10 cellular contexts compared by ENCODE assay signal in the genomic region with DNA sequence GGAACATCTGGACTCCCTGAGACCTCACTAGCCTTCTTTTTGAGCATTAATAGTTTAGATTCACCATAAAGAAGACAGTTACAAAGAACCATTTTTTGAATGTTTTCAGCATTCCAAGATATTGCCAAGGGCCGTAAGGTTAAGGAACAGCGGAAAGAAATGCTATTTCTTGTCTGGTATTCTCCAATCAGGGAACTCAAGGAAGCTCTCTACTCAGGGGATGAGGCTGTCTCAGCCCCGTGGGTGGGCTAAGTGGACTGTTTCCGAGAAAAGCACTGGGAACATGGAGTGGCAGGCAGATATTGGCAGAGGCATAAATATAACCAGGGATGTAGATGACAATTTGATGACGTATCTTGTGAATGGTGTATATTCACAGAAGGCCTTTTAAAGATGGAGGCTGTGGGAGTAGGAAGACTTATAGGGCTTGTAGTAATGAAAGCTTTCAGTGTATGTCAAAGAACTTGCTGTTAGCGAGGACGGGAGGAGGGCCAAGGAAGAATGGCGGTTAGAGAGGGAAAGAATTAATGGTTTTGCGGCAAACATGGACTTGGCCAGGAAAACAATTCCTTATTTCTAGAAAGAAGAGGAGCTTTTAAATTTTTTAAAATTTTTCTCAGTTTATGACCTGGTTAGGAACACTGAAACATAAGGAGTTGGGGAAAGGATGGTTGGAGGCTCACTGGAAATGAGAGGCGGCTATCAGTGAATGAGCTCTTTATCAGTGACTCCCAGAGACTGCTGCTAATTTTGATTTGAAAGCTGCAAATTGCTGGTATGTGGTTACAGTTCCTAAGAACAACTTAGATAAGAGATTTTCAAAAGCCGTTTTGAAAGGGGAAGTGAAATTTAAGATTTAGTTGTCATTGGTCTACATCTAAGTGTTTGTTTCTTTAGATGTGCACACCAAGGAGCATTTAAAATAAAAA.
DNase-seq lines count a peak whose midpoint lies in the region; ATAC-seq, FAIRE-seq and TF ChIP-seq lines count a peak whose summit lies in the region.
"Had no signal": no experiment of that assay in that cellular context is flagged by ENCODE, and none has a peak within 500 bp of the region (broad histone marks: within the 10 kb centered on the region; RNA-seq: fewer than 3 reads in every experiment).

No MANE protein-coding gene starts in this region.

- peaks cover 0 to 9% (median under 1%) of the 10 kb centered on the region in 11 experiments; a peak in 6 of 22 replicates for H3K36me3 ChIP-seq in BLaER1 treated with 17β-estradiol and CSF1 and Interleukin-3, amounts not matched to agents 10 nM and 100 nM
- no peaks in the 10 kb centered on the region for H3K36me3 ChIP-seq in uterus

- H3K27me3 ChIP-seq in BLaER1 treated with 17β-estradiol and CSF1 and Interleukin-3, amounts not matched to agents 10 nM and 100 nM = peaks cover 0 to 64% (median 0%) of the 10 kb centered on the region in 11 experiments; a peak in 5 of 22 replicates
- H3K27me3 ChIP-seq in uterus = no peaks in the 10 kb centered on the region
- H3K27me3 ChIP-seq: neutrophil had no signal

- DNase-seq in uterus (no peak), NCI-H1092 (lab: John Stamatoyannopoulos, UW) (no peak)
- no peak for DNase-seq in NK-92 treated with Interleukin-12 subunit alpha and Interleukin-12 subunit beta, amount 100 ng/mL, for 24 hours (lab: John Stamatoyannopoulos, UW)
- no peak for DNase-seq in activated CD4-positive, alpha-beta T cell treated with anti-CD3 and anti-CD28 coated beads for 48 hours
- DNase-seq: DND-41 had no signal

- H3K9ac ChIP-seq in BLaER1 treated with 17β-estradiol and CSF1 and Interleukin-3, amounts not matched to agents 10 nM and 100 nM = peak overlapping the region in 8 of 11 experiments; percentile 4 to 45 (median 27); a peak in 11 of 22 replicates

- peaks cover 28 to 84% (median 76%) of the 10 kb centered on the region in 10 experiments for H3K4me1 ChIP-seq in BLaER1 treated with 17β-estradiol and CSF1 and Interleukin-3, amounts not matched to agents 10 nM and 100 nM
- peaks cover 7 to 9% of the 10 kb centered on the region in 2 donors for H3K4me1 ChIP-seq in uterus

- FAIRE-seq in endometrium (lab: Jason Lieb, UNC) = peak; percentile 39

- intact Hi-C loops in uterus (cut with DNase I; ENCODE audit: low total_unique reads) = loop anchor here (10.0 kb wide), 1 partner anchor 105 kb away; no protein-coding TSS in a partner anchor

- no peak for TF ChIP-seq CTCF in uterus (IDR thresholded peaks at IDR 0.05)

- peak overlapping the region in 3 of 10 experiments; percentile 1 to 24 (median 17); a peak in 3 of 20 replicates for H3K4me3 ChIP-seq in BLaER1 treated with 17β-estradiol and CSF1 and Interleukin-3, amounts not matched to agents 10 nM and 100 nM
- no peak overlapping the region for H3K4me3 ChIP-seq in uterus

- peak overlapping the region in 9 of 11 experiments; percentile 12 to 52 (median 32); a peak in 14 of 22 replicates for H3K27ac ChIP-seq in BLaER1 treated with 17β-estradiol and CSF1 and Interleukin-3, amounts not matched to agents 10 nM and 100 nM
- H3K27ac ChIP-seq in uterus = peak overlapping the region; percentile 8 to 62
- H3K27ac ChIP-seq: neutrophil had no signal

- H4K20me1 ChIP-seq in BLaER1 treated with 17β-estradiol and CSF1 and Interleukin-3, amounts not matched to agents 10 nM and 100 nM = peaks cover 0 to 16% (median 0%) of the 10 kb centered on the region in 11 experiments; a peak in 5 of 22 replicates

- peak; percentile 77 for ATAC-seq in GM21360 (IDR thresholded peaks at IDR 0.05; ENCODE audit: unreplicated experiment)
- peak; percentile 71 for ATAC-seq in HG03571 (IDR thresholded peaks at IDR 0.05; ENCODE audit: unreplicated experiment)

- TF ChIP-seq POLR2A in uterus (IDR thresholded peaks at IDR 0.05) = no peak

- H3K9me3 ChIP-seq in BLaER1 treated with 17β-estradiol and CSF1 and Interleukin-3, amounts not matched to agents 10 nM and 100 nM (replicated peaks in 1 of 11) = no peaks in the 10 kb centered on the region
- no peaks in the 10 kb centered on the region for H3K9me3 ChIP-seq in uterus
- H3K9me3 ChIP-seq: neutrophil had no signal

- H3K4me2 ChIP-seq in BLaER1 treated with 17β-estradiol and CSF1 and Interleukin-3, amounts not matched to agents 10 nM and 100 nM = peak overlapping the region; percentile 74 to 96 (median 87)
